ENCODE assay signal across 2 cellular contexts in genomic region chr1:42973799-42974198, GRCh38.
TF ChIP-seq lines count a peak whose summit lies in the region.

No MANE protein-coding gene starts in this region.

TF ChIP-seq in IMR-90, 13 proteins besides CTCF, POLR2A, EP300 and RAD21:
- TF ChIP-seq FOS (IDR thresholded peaks at IDR 0.05; ENCODE audit: low read depth, low read length) (no peak), CEBPB (IDR thresholded peaks at IDR 0.05; ENCODE audit: low read depth, low read length) (no peak), RFX5 (IDR thresholded peaks at IDR 0.05; ENCODE audit: low read depth, low read length) (no peak), MAFK (IDR thresholded peaks at IDR 0.05; ENCODE audit: low read depth, low read length) (no peak), MXI1 (IDR thresholded peaks at IDR 0.05; ENCODE audit: borderline replicate concordance, low read depth, low read length) (no peak), BHLHE40 (IDR thresholded peaks at IDR 0.05; ENCODE audit: low read depth, low read length) (no peak), MAZ (IDR thresholded peaks at IDR 0.05; ENCODE audit: borderline replicate concordance, low read depth, low read length) (no peak), ELK1 (IDR thresholded peaks at IDR 0.05; ENCODE audit: borderline replicate concordance, low read depth, low read length) (no peak), NFE2L2 (IDR thresholded peaks at IDR 0.05; ENCODE audit: low read depth, low read length) (no peak), RCOR1 (IDR thresholded peaks at IDR 0.05; ENCODE audit: insufficient replicate concordance, low read length) (no peak), USF2 (IDR thresholded peaks at IDR 0.05; ENCODE audit: low read depth, low read length) (no peak), SMC3 (IDR thresholded peaks at IDR 0.05; ENCODE audit: low read depth, low read length) (no peak), CHD1 (IDR thresholded peaks at IDR 0.05; ENCODE audit: low read depth, low read length) (no peak)

TF ChIP-seq in WTC11, 78 proteins besides CTCF, POLR2A, EP300 and RAD21:
- TF ChIP-seq MYBL2 (CRISPR knock-in tag; IDR thresholded peaks at IDR 0.05) (no peak), ZSCAN18 (CRISPR knock-in tag; IDR thresholded peaks at IDR 0.05) (no peak), CREB1 (CRISPR knock-in tag; IDR thresholded peaks at IDR 0.05) (no peak), ESRRA (CRISPR knock-in tag; IDR thresholded peaks at IDR 0.05; ENCODE audit: borderline replicate concordance) (no peak), FOXP4 (CRISPR knock-in tag; IDR thresholded peaks at IDR 0.05) (no peak), EMX1 (CRISPR knock-in tag; IDR thresholded peaks at IDR 0.05) (no peak), JAZF1 (CRISPR knock-in tag; IDR thresholded peaks at IDR 0.05) (no peak), JUN (CRISPR knock-in tag; IDR thresholded peaks at IDR 0.05) (no peak), NR1H2 (CRISPR knock-in tag; IDR thresholded peaks at IDR 0.05) (no peak), GRHL2 (CRISPR knock-in tag; IDR thresholded peaks at IDR 0.05; ENCODE audit: insufficient replicate concordance, severe bottlenecking) (no peak), ZMAT4 (CRISPR knock-in tag; IDR thresholded peaks at IDR 0.05) (no peak), ATF2 (CRISPR knock-in tag; IDR thresholded peaks at IDR 0.05; ENCODE audit: borderline replicate concordance, low read depth) (no peak)
